In the genomic region with DNA sequence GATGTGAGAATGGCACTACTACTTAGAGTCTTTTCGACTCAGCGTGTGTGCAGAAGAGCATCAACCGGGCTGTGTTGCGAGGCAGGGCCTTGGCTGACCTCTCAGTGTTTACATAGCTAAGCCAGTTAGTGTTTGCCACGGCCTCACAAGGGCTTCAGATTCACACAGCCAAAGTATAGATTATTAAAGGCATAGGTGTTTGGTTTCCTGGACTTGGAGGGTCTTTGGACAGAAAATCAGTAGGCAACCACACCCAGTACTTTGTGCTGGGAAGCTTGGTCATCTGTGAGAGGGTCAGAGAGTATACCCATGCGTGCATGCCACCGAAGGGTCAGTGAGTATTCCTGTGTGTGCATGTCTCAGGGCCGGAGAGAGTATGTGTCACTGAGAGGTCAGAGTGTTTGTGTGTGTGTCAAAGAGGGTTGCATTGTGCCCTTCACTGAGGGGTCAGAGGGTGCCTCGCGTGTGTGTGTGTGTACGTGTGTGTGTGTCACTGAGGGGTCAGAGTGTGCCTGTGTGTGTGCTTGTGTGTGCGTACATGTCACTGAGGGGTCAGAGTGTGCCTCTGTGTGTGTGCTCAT, we compare ENCODE assay signal across 2 cellular contexts.
TF ChIP-seq lines count a peak whose summit lies in the region.

No MANE protein-coding gene starts in this region.

TF ChIP-seq in HepG2, 621 proteins besides CTCF, POLR2A, EP300 and RAD21 (continues in another document):
- TF ChIP-seq SNAPC2 (CRISPR knock-in tag; IDR thresholded peaks at IDR 0.05) (0 out of 2 replicates have a peak, but pooled peaks have one; percentile 4), FOXA3 (CRISPR knock-in tag; IDR thresholded peaks at IDR 0.05) (peak; percentile 86), HDAC2 (CRISPR knock-in tag; IDR thresholded peaks at IDR 0.05) (0 out of 2 replicates have a peak, but pooled peaks have one; percentile 25), ZNF776 (CRISPR knock-in tag; IDR thresholded peaks at IDR 0.05) (no peak), FOSL2 (CRISPR knock-in tag; IDR thresholded peaks at IDR 0.05) (peak; percentile 2; the same call in 1 of the 2 replicates), ZFYVE20 (CRISPR knock-in tag; IDR thresholded peaks at IDR 0.05; ENCODE audit: borderline replicate concordance, low read depth) (0 out of 2 replicates have a peak, but pooled peaks have one; percentile 32), DPF2 (CRISPR knock-in tag; IDR thresholded peaks at IDR 0.05; ENCODE audit: borderline replicate concordance, low read depth) (peak; percentile 48; the same call in 1 of the 2 replicates), REPIN1 (CRISPR knock-in tag; IDR thresholded peaks at IDR 0.05; ENCODE audit: borderline replicate concordance, low read depth) (peak; percentile 57; the same call in 1 of the 2 replicates), ZNF850 (CRISPR knock-in tag; conservative IDR thresholded peaks at IDR 0.05) (no peak), NR2C2 (CRISPR knock-in tag; IDR thresholded peaks at IDR 0.05; ENCODE audit: borderline replicate concordance) (peak; percentile 77), DR1 (CRISPR knock-in tag; IDR thresholded peaks at IDR 0.05) (no peak), RXRB (CRISPR knock-in tag; IDR thresholded peaks at IDR 0.05; ENCODE audit: borderline replicate concordance) (peak; percentile 85), NCOR1 (IDR thresholded peaks at IDR 0.05; ENCODE audit: borderline replicate concordance, low read length) (0 out of 2 replicates have a peak, but pooled peaks have one; percentile 52), BCL6 (CRISPR knock-in tag; IDR thresholded peaks at IDR 0.05) (0 out of 2 replicates have a peak, but pooled peaks have one; percentile 34), FOXA1 (IDR thresholded peaks at IDR 0.05) (no peak), FOXA1 (CRISPR knock-in tag; IDR thresholded peaks at IDR 0.05) (peak; percentile 91)
- TF ChIP-seq, protein P1, sequence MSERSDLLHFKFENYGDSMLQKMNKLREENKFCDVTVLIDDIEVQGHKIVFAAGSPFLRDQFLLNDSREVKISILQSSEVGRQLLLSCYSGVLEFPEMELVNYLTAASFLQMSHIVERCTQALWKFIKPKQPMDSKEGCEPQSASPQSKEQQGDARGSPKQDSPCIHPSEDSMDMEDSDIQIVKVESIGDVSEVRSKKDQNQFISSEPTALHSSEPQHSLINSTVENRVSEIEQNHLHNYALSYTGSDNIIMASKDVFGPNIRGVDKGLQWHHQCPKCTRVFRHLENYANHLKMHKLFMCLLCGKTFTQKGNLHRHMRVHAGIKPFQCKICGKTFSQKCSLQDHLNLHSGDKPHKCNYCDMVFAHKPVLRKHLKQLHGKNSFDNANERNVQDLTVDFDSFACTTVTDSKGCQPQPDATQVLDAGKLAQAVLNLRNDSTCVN (CRISPR knock-in tag; IDR thresholded peaks at IDR 0.05; ENCODE audit: borderline replicate concordance) = no peak
- TF ChIP-seq, protein P2, sequence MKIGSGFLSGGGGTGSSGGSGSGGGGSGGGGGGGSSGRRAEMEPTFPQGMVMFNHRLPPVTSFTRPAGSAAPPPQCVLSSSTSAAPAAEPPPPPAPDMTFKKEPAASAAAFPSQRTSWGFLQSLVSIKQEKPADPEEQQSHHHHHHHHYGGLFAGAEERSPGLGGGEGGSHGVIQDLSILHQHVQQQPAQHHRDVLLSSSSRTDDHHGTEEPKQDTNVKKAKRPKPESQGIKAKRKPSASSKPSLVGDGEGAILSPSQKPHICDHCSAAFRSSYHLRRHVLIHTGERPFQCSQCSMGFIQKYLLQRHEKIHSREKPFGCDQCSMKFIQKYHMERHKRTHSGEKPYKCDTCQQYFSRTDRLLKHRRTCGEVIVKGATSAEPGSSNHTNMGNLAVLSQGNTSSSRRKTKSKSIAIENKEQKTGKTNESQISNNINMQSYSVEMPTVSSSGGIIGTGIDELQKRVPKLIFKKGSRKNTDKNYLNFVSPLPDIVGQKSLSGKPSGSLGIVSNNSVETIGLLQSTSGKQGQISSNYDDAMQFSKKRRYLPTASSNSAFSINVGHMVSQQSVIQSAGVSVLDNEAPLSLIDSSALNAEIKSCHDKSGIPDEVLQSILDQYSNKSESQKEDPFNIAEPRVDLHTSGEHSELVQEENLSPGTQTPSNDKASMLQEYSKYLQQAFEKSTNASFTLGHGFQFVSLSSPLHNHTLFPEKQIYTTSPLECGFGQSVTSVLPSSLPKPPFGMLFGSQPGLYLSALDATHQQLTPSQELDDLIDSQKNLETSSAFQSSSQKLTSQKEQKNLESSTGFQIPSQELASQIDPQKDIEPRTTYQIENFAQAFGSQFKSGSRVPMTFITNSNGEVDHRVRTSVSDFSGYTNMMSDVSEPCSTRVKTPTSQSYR (CRISPR knock-in tag; IDR thresholded peaks at IDR 0.05; ENCODE audit: borderline replicate concordance) = no peak
- TF ChIP-seq, protein P3, sequence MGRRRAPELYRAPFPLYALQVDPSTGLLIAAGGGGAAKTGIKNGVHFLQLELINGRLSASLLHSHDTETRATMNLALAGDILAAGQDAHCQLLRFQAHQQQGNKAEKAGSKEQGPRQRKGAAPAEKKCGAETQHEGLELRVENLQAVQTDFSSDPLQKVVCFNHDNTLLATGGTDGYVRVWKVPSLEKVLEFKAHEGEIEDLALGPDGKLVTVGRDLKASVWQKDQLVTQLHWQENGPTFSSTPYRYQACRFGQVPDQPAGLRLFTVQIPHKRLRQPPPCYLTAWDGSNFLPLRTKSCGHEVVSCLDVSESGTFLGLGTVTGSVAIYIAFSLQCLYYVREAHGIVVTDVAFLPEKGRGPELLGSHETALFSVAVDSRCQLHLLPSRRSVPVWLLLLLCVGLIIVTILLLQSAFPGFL (CRISPR knock-in tag; IDR thresholded peaks at IDR 0.05) = no peak

TF ChIP-seq in HEK293T, 16 proteins besides CTCF, POLR2A, EP300 and RAD21:
- TF ChIP-seq ELF4 (IDR thresholded peaks at IDR 0.05) = no peak
- no peak for TF ChIP-seq SUZ12 (IDR thresholded peaks at IDR 0.05)
- no peak for TF ChIP-seq ZNF384 (IDR thresholded peaks at IDR 0.05)
- TF ChIP-seq FOXA1 (IDR thresholded peaks at IDR 0.05) = no peak
- TF ChIP-seq TARDBP (IDR thresholded peaks at IDR 0.05) = no peak
- TF ChIP-seq FOXM1 (IDR thresholded peaks at IDR 0.05; ENCODE audit: borderline replicate concordance) = no peak
- no peak for TF ChIP-seq LEF1 (IDR thresholded peaks at IDR 0.05; ENCODE audit: borderline replicate concordance)
- TF ChIP-seq, protein P4, sequence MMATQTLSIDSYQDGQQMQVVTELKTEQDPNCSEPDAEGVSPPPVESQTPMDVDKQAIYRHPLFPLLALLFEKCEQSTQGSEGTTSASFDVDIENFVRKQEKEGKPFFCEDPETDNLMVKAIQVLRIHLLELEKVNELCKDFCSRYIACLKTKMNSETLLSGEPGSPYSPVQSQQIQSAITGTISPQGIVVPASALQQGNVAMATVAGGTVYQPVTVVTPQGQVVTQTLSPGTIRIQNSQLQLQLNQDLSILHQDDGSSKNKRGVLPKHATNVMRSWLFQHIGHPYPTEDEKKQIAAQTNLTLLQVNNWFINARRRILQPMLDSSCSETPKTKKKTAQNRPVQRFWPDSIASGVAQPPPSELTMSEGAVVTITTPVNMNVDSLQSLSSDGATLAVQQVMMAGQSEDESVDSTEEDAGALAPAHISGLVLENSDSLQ (IDR thresholded peaks at IDR 0.05) = no peak
- TF ChIP-seq BHLHE40 (IDR thresholded peaks at IDR 0.05; ENCODE audit: borderline replicate concordance) = no peak
- TF ChIP-seq CTBP1 (IDR thresholded peaks at IDR 0.05; ENCODE audit: borderline replicate concordance) = no peak
- TF ChIP-seq HDGF (IDR thresholded peaks at IDR 0.05; ENCODE audit: borderline replicate concordance) = no peak
- no peak for TF ChIP-seq SP1 (IDR thresholded peaks at IDR 0.05)
- TF ChIP-seq NFRKB (IDR thresholded peaks at IDR 0.05) = no peak
- no peak for TF ChIP-seq ARNT (IDR thresholded peaks at IDR 0.05)
- no peak for TF ChIP-seq L3MBTL2 (conservative IDR thresholded peaks at IDR 0.05)
